ENCODE assay signal across 18 cellular contexts in genomic region chr6:69914015-69914485, GRCh38. TPM values are rescaled to one million over a fixed set of nuclear protein-coding genes. Genes with fewer than 3 reads are reported as not detected.
DNase-seq lines count a peak whose midpoint lies in the region; ATAC-seq and TF ChIP-seq lines count a peak whose summit lies in the region.
"Had no signal": no experiment of that assay in that cellular context is flagged by ENCODE, and none has a peak within 500 bp of the region (broad histone marks: within the 10 kb centered on the region; RNA-seq: fewer than 3 reads in every experiment).

No MANE protein-coding gene starts in this region.

- in situ Hi-C loops in Panc1 (cut with HindIII; ENCODE audit: low pct_unique_long_range_greater_than_20kb, low sequenced_read_pairs): no loop called here

- WGBS in heart right ventricle, 2 donors: 43 to 59% methylated on average over 2 of the region's 2 CpGs

- peaks cover 5% of the 10 kb centered on the region for H3K9me3 Mint-ChIP-seq in type B pancreatic cell

- H3K4me1 ChIP-seq in Panc1 (ENCODE audit: control insufficient read depth, insufficient read depth, low read length) (no peaks in the 10 kb centered on the region), heart right ventricle (no peaks in the 10 kb centered on the region)

- H3K27ac ChIP-seq in Panc1 (ENCODE audit: low read length): no peak overlapping the region
- H3K27ac ChIP-seq in heart right ventricle: no peak overlapping the region
- H3K27ac ChIP-seq: 22Rv1, cardiac muscle cell, skin epidermis had no signal

- H3K36me3 Mint-ChIP-seq in type B pancreatic cell: no peaks in the 10 kb centered on the region
- H3K36me3 Mint-ChIP-seq: natural killer cell had no signal

- BruUV-seq in Panc1 (replicated peaks; lab: Mats Ljungman, UMichigan): no TSS peak

- H3K27me3 ChIP-seq in Panc1 (ENCODE audit: control insufficient read depth, insufficient read depth, low read length) (no peaks in the 10 kb centered on the region), heart right ventricle (no peaks in the 10 kb centered on the region)
- H3K27me3 ChIP-seq: cardiac muscle cell had no signal

- DNase-seq in DMS153 (lab: John Stamatoyannopoulos, UW) (peak; percentile 27), DMS153 treated with DMSO at 0.1 percent for 48 hours (lab: John Stamatoyannopoulos, UW; ENCODE audit: unreplicated experiment) (no peak), Panc1 (ENCODE audit: low read depth, low spot score) (no peak), iPS DF 4.7 (ENCODE audit: extremely low read depth, low spot score) (peak; percentile 9), type B pancreatic cell (ENCODE audit: extremely low spot score, unreplicated experiment) (no peak), heart right ventricle (no peak)
- no peak for DNase-seq in stimulated activated CD8-positive, alpha-beta memory T cell treated with anti-CD3 and anti-CD28 coated beads, Interleukin-4, amount 100 ng/mL, for 48 hours
- DNase-seq: activated naive CD4-positive, alpha-beta T cell treated with Interleukin-2 at 50 U/mL for 16 hours; head of caudate nucleus; natural killer cell; NCI-H1436; SK-N-SH had no signal

- H3K9me3 ChIP-seq in Panc1 (ENCODE audit: control insufficient read depth, insufficient read depth, low read depth, low read length): no peaks in the 10 kb centered on the region
- no peaks in the 10 kb centered on the region for H3K9me3 ChIP-seq in heart right ventricle
- H3K9me3 ChIP-seq: SK-N-SH had no signal

- H3K4me3 ChIP-seq in Panc1 (ENCODE audit: low read depth in 2 of 2, low read length in 2 of 2): no peak overlapping the region
- H3K4me3 ChIP-seq in heart right ventricle: no peak overlapping the region
- H3K4me3 ChIP-seq: cardiac muscle cell, skin epidermis had no signal

- intact Hi-C loops in Panc1 (cut with micrococcal nuclease; ENCODE audit: unreplicated experiment) (no loop called here), heart right ventricle (cut with DNase I) (no loop called here)

- CTCF ChIA-PET in Panc1 (lab: Charles Lee): no interaction called here

- H3K4me3 Mint-ChIP-seq in type B pancreatic cell: no peak overlapping the region
- H3K4me3 Mint-ChIP-seq: natural killer cell had no signal

- POLR2A ChIA-PET in Panc1 (lab: Charles Lee): no interaction called here

- ATAC-seq in Panc1 (no peak), heart right ventricle (no peak), HG03108 (IDR thresholded peaks at IDR 0.05; ENCODE audit: unreplicated experiment) (no peak)
- ATAC-seq: left lobe of liver, natural killer cell had no signal

- TF ChIP-seq CTCF in Panc1 (IDR thresholded peaks at IDR 0.05) (0 out of 2 replicates have a peak, but pooled peaks have one; percentile 8), type B pancreatic cell (conservative IDR thresholded peaks at IDR 0.05) (peak; percentile 55), heart right ventricle (IDR thresholded peaks at IDR 0.05) (no peak)

- no peak overlapping the region for H3K27ac Mint-ChIP-seq in type B pancreatic cell
- H3K27ac Mint-ChIP-seq: natural killer cell had no signal

- H3K36me3 ChIP-seq in Panc1 (ENCODE audit: control insufficient read depth, insufficient read depth, low read length) (no peaks in the 10 kb centered on the region), heart right ventricle (no peaks in the 10 kb centered on the region)
- H3K36me3 ChIP-seq: cardiac muscle cell had no signal

- H3K4me1 Mint-ChIP-seq in type B pancreatic cell (ENCODE audit: unreplicated experiment): no peaks in the 10 kb centered on the region
- H3K4me1 Mint-ChIP-seq: natural killer cell had no signal

- H3K27me3 Mint-ChIP-seq in type B pancreatic cell: no peaks in the 10 kb centered on the region
- H3K27me3 Mint-ChIP-seq: IgD-negative memory B cell had no signal

RNA-seq across cellular contexts. Expression of gene COL19A1, which starts 47.7 kb away (rescaled TPM):
- total RNA-seq in Panc1 (2021; ENCODE audit: unreplicated experiment): not detected
- polyA plus RNA-seq in Panc1 (2012; ENCODE audit: insufficient read length): not detected
- total RNA-seq in type B pancreatic cell (ENCODE audit: low replicate concordance): 0.55 and 1.6 TPM in 2 replicates
- 1 to 10 TPM in 9 of 10 donors, under 1 TPM in 1; 0.97 to 2.8 (median 2.0) TPM for total RNA-seq in heart right ventricle
- polyA plus RNA-seq in heart right ventricle: under 1 TPM; 0.26 to 0.59 TPM

Comparison
In these comparisons a context has a peak if more than half of its experiments do, and no peak if none do; other contexts are left out.
1. DNase-seq: peak in DMS153 (single experiment) and iPS DF 4.7 (single experiment); none in DMS153 treated with DMSO at 0.1 percent for 48 hours (single experiment), Panc1 (single experiment), type B pancreatic cell (single experiment), heart right ventricle (0 of 2) and stimulated activated CD8-positive, alpha-beta memory T cell treated with anti-CD3 and anti-CD28 coated beads, Interleukin-4, amount 100 ng/mL, for 48 hours (single experiment).
2. CTCF ChIP-seq: peak in Panc1 (single experiment) and type B pancreatic cell (single experiment); none in heart right ventricle (0 of 9).